In genomic region chr21:36859744-36860501, GRCh38 we compare ENCODE assay signal across 2 cellular contexts.
TF ChIP-seq lines count a peak whose summit lies in the region.

No MANE protein-coding gene starts in this region.

TF ChIP-seq in HEK293T, 16 proteins besides CTCF, POLR2A, EP300 and RAD21 (continued from another document):
- TF ChIP-seq FOXM1 (IDR thresholded peaks at IDR 0.05; ENCODE audit: borderline replicate concordance) (no peak), NFRKB (IDR thresholded peaks at IDR 0.05) (no peak), TARDBP (IDR thresholded peaks at IDR 0.05) (no peak), LEF1 (IDR thresholded peaks at IDR 0.05; ENCODE audit: borderline replicate concordance) (no peak), ZNF384 (IDR thresholded peaks at IDR 0.05) (no peak), PKNOX1 (IDR thresholded peaks at IDR 0.05) (no peak), FOXK2 (IDR thresholded peaks at IDR 0.05) (no peak), HDGF (IDR thresholded peaks at IDR 0.05; ENCODE audit: borderline replicate concordance) (no peak), SP1 (IDR thresholded peaks at IDR 0.05) (no peak)

TF ChIP-seq in SK-N-SH, 30 proteins besides CTCF, POLR2A, EP300 and RAD21 (continued from another document):
- TF ChIP-seq ZBTB33 (IDR thresholded peaks at IDR 0.05; ENCODE audit: borderline replicate concordance, low read depth) (no peak), NRF1 (IDR thresholded peaks at IDR 0.05; ENCODE audit: low read depth, low read length) (no peak), CHD2 (IDR thresholded peaks at IDR 0.05; ENCODE audit: low read length, partially characterized antibody) (no peak), POLR2AphosphoS5 (IDR thresholded peaks at IDR 0.05; ENCODE audit: low read depth, low read length) (no peak), MEF2A (IDR thresholded peaks at IDR 0.05; ENCODE audit: borderline replicate concordance, low read depth) (no peak), MXI1 (IDR thresholded peaks at IDR 0.05; ENCODE audit: low read depth, low read length) (no peak), TEAD4 (IDR thresholded peaks at IDR 0.05; ENCODE audit: borderline replicate concordance, insufficient read depth) (no peak), YY1 (IDR thresholded peaks at IDR 0.05; ENCODE audit: low read depth) (no peak), TCF12 (IDR thresholded peaks at IDR 0.05) (no peak), RXRA (IDR thresholded peaks at IDR 0.05; ENCODE audit: borderline replicate concordance, low read depth) (no peak), FOSL2 (IDR thresholded peaks at IDR 0.05; ENCODE audit: borderline replicate concordance, low read depth) (no peak), MAX (IDR thresholded peaks at IDR 0.05; ENCODE audit: low read depth) (no peak), REST (IDR thresholded peaks at IDR 0.05; ENCODE audit: low read depth, low read length) (no peak), USF1 (IDR thresholded peaks at IDR 0.05; ENCODE audit: borderline replicate concordance, low read depth) (no peak), JUND (IDR thresholded peaks at IDR 0.05) (no peak)
